In the genomic region with DNA sequence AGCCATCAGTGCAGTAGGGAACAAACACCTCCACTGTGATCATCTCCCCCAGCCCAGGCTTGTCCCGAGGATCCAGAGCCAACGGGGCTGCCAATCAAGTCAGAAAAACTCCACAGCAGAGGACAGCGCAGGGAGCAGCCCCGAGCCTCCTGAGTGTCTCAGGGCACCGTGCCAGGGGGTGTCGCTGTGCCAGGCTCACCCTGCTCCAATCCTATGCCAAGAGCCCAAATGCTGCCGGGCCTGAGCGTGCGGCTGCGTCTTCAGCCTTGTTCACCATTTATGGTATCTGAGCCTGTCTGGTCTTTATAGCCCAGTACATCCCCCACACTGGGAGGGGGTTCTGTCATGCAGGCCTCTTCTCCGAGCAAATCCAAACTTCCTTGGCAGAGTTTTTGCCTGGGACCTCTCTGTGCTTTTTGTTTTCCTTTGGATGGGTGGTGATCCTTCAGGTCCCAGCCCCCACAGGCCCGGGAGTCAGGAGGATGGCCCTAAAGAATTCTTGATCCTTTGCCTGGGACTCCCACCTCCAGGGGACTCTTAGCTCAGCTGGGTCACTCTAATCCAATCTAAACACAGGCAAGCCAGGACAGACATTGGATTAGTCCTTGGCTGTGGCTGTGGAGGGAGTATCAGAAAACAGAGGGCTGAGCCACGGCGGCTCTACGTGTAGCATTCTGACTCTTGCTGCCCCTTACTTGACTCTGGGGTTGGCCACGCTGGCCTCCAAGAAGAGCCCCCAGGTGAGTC, we compare ENCODE assay signal across 11 cellular contexts.
A peak's percentile ranks its signal among the peaks of the same experiment; 100 is the strongest.
DNase-seq lines count a peak whose midpoint lies in the region; ATAC-seq and TF ChIP-seq lines count a peak whose summit lies in the region.
"Had no signal": no experiment of that assay in that cellular context is flagged by ENCODE, and none has a peak within 500 bp of the region (broad histone marks: within the 10 kb centered on the region; RNA-seq: fewer than 3 reads in every experiment).

No MANE protein-coding gene starts in this region.

- WGBS in hepatocyte (ENCODE audit: low lambda C conversion rate, missing lambda C conversion rate), result 76% methylated on average over 16 of the region's 16 CpGs
- WGBS in sigmoid colon, 2 donors, result 70 to 75% methylated on average over 16 of the region's 16 CpGs

- H3K9me3 ChIP-seq in ascending aorta, result no peaks in the 10 kb centered on the region
- H3K9me3 ChIP-seq in hepatocyte (ENCODE audit: low read depth), result no peaks in the 10 kb centered on the region
- H3K9me3 ChIP-seq in sigmoid colon, result no peaks in the 10 kb centered on the region
- H3K9me3 ChIP-seq: BE2C, neutrophil had no signal

- DNase-seq in G401 (ENCODE audit: low spot score), result peak; percentile 40
- peak in 1 of 2 donors; percentile 85 for DNase-seq in ascending aorta (ENCODE audit: low spot score in 2 of 2)
- DNase-seq in hepatocyte (ENCODE audit: low spot score), result no peak
- peak; percentile 96 for DNase-seq in sigmoid colon
- no peak for DNase-seq in DMS114 treated with DMSO at 0.1 percent for 48 hours (lab: John Stamatoyannopoulos, UW; ENCODE audit: unreplicated experiment)
- DNase-seq in DMS53 (lab: John Stamatoyannopoulos, UW), result no peak
- DNase-seq in NCI-H345 (lab: John Stamatoyannopoulos, UW), result no peak

- no peaks in the 10 kb centered on the region for H3K27me3 ChIP-seq in ascending aorta
- no peaks in the 10 kb centered on the region for H3K27me3 ChIP-seq in hepatocyte
- H3K27me3 ChIP-seq in sigmoid colon, result no peaks in the 10 kb centered on the region
- H3K27me3 ChIP-seq: BE2C, neutrophil had no signal

- in situ Hi-C loops in G401 (cut with HindIII; ENCODE audit: low sequenced_read_pairs), result no loop called here

- H3K27ac ChIP-seq in ascending aorta (peak overlapping the region; percentile 68 to 85), hepatocyte (peak overlapping the region; percentile 27), sigmoid colon (peak overlapping the region; percentile 83 to 92 (median 88))
- H3K27ac ChIP-seq: epithelial cell of prostate, neutrophil had no signal

- ATAC-seq in HG03457 (IDR thresholded peaks at IDR 0.05; ENCODE audit: unreplicated experiment), result no peak

- TF ChIP-seq CTCF in ascending aorta (IDR thresholded peaks at IDR 0.05) (no peak), hepatocyte (IDR thresholded peaks at IDR 0.05; ENCODE audit: poor library complexity) (no peak), sigmoid colon (IDR thresholded peaks at IDR 0.05) (no peak)

- no peaks in the 10 kb centered on the region for H3K9me2 ChIP-seq in hepatocyte (replicated peaks; ENCODE audit: insufficient read depth)

- no peak overlapping the region for H3K4me2 ChIP-seq in hepatocyte

- no peaks in the 10 kb centered on the region for H3K79me2 ChIP-seq in hepatocyte

- TF ChIP-seq POLR2A in sigmoid colon (IDR thresholded peaks at IDR 0.05), result no peak

- no peaks in the 10 kb centered on the region for H4K20me1 ChIP-seq in hepatocyte (ENCODE audit: insufficient read depth, poor library complexity, severe bottlenecking)

- TF ChIP-seq EP300 in sigmoid colon (IDR thresholded peaks at IDR 0.05), result peak in 1 of 4 donors; percentile 55

- H3K36me3 ChIP-seq in ascending aorta, result peaks cover 0 to 6% of the 10 kb centered on the region in 2 donors
- H3K36me3 ChIP-seq in hepatocyte (replicated peaks; ENCODE audit: insufficient read depth, low read depth), result no peaks in the 10 kb centered on the region
- no peaks in the 10 kb centered on the region for H3K36me3 ChIP-seq in sigmoid colon
- H3K36me3 ChIP-seq: BE2C, neutrophil had no signal

- peak overlapping the region in 1 of 2 donors; percentile 20 for H3K4me3 ChIP-seq in ascending aorta
- no peak overlapping the region for H3K4me3 ChIP-seq in hepatocyte
- H3K4me3 ChIP-seq in sigmoid colon, result no peak overlapping the region

- H2AFZ ChIP-seq in hepatocyte, result no peak overlapping the region

- H3K4me1 ChIP-seq in ascending aorta, result peaks cover 11 to 53% of the 10 kb centered on the region in 2 donors
- H3K4me1 ChIP-seq in hepatocyte (ENCODE audit: insufficient read depth), result no peaks in the 10 kb centered on the region
- H3K4me1 ChIP-seq in sigmoid colon, result peaks cover 0 to 65% (median 47%) of the 10 kb centered on the region in 4 donors

- intact Hi-C loops in ascending aorta (cut with DNase I) (loop anchor here (1.0 to 2.0 kb wide), 2 partner anchors 19 to 68 kb away; no protein-coding TSS in a partner anchor), sigmoid colon (cut with DNase I) (loop anchor here (1.0 to 2.0 kb wide), 2 partner anchors 16 to 67 kb away; no protein-coding TSS in a partner anchor)

Comparison
In these comparisons a context has a peak if more than half of its experiments do, and no peak if none do; other contexts are left out.
1. DNase-seq: peak in G401 (single experiment) and sigmoid colon (single experiment); none in hepatocyte (single experiment), DMS114 treated with DMSO at 0.1 percent for 48 hours (single experiment), DMS53 (single experiment) and NCI-H345 (single experiment).
2. H3K27ac ChIP-seq: peak in every context shown above with its lines; median percentile 88 in sigmoid colon; 76 in ascending aorta; 27 in hepatocyte.